Comparison of ENCODE assay signal across 24 cellular contexts in the genomic region with DNA sequence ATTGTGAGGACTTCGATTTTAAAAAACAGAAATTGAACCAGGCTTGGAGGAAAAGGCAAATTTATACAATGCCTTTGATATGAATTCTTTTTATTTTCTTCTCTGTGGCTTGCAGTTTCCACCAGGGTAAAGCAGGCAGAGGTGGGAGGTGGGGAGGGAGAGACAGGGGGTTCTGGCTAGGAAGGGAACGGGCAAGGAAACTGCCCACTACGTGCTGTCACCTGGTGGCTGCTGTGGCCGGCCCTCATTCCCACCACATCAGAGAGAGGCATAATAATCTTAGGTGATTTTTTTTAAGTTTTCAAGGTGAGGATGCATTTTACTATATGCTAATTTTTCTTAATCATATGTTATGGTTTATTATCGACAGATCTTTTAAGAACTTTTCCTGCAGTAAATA.
DNase-seq lines count a peak whose midpoint lies in the region; ATAC-seq, FAIRE-seq and TF ChIP-seq lines count a peak whose summit lies in the region.
"Had no signal": no experiment of that assay in that cellular context is flagged by ENCODE, and none has a peak within 500 bp of the region (broad histone marks: within the 10 kb centered on the region; RNA-seq: fewer than 3 reads in every experiment).

No MANE protein-coding gene starts in this region.

- TF ChIP-seq CTCF in right atrium auricular region (IDR thresholded peaks at IDR 0.05) (no peak), endodermal cell (conservative IDR thresholded peaks at IDR 0.05) (peak; percentile 62)

- H3K9me3 ChIP-seq in right atrium auricular region (no peaks in the 10 kb centered on the region), endodermal cell (ENCODE audit: control insufficient read depth, low read length) (no peaks in the 10 kb centered on the region), muscle layer of colon (ENCODE audit: low read length) (no peaks in the 10 kb centered on the region)
- H3K9me3 ChIP-seq: A549, body of pancreas, mucosa of descending colon, prostate gland had no signal

- H3K27me3 Mint-ChIP-seq in endodermal cell (ENCODE audit: insufficient read depth), result no peaks in the 10 kb centered on the region
- H3K27me3 Mint-ChIP-seq in stimulated activated memory B cell treated with anti-CD40 and anti-IgM and Interleukin-4, amounts not matched to agents 10 μg/mL and 1 μg/mL and 100 μg/mL, for 72 hours, result peaks cover 6% of the 10 kb centered on the region

- intact Hi-C loops in left ventricle myocardium superior (cut with micrococcal nuclease), result no loop called here

- WGBS in endodermal cell (ENCODE audit: insufficient coverage in 1 of 2, insufficient read length in 1 of 2), 2 experiments, result 58% methylated on average over 4 of the region's 5 CpGs; no CpG with 5 or more reads in 1 of the 2 experiments

- H3K36me3 Mint-ChIP-seq in endodermal cell (ENCODE audit: low read depth), result no peaks in the 10 kb centered on the region
- H3K36me3 Mint-ChIP-seq in stimulated activated memory B cell treated with anti-CD40 and anti-IgM and Interleukin-4, amounts not matched to agents 10 μg/mL and 1 μg/mL and 100 μg/mL, for 72 hours, result no peaks in the 10 kb centered on the region
- H3K36me3 Mint-ChIP-seq: activated naive CD8-positive, alpha-beta T cell treated with anti-CD3 and anti-CD28 coated beads, Interleukin-2, amount 10 ng/mL, durations not matched to agents 7 days and 5 days had no signal

- peaks cover under 1% of the 10 kb centered on the region for H3K9me3 Mint-ChIP-seq in endodermal cell
- H3K9me3 Mint-ChIP-seq in stimulated activated memory B cell treated with anti-CD40 and anti-IgM and Interleukin-4, amounts not matched to agents 10 μg/mL and 1 μg/mL and 100 μg/mL, for 72 hours, result no peaks in the 10 kb centered on the region
- H3K9me3 Mint-ChIP-seq: activated naive CD8-positive, alpha-beta T cell treated with anti-CD3 and anti-CD28 coated beads, Interleukin-2, amount 10 ng/mL, durations not matched to agents 7 days and 5 days had no signal

- H3K27ac ChIP-seq in right atrium auricular region (peak overlapping the region; percentile 39 to 55), endodermal cell (ENCODE audit: low read depth, low read length) (no peak overlapping the region), muscle layer of colon (ENCODE audit: low read depth, low read length) (peak overlapping the region; percentile 40)
- H3K27ac ChIP-seq: A549, body of pancreas, prostate gland, skin epidermis had no signal

- no peaks in the 10 kb centered on the region for H3K27me3 ChIP-seq in right atrium auricular region
- no peaks in the 10 kb centered on the region for H3K27me3 ChIP-seq in endodermal cell (ENCODE audit: control insufficient read depth, insufficient read depth, low read length, poor library complexity, severe bottlenecking)
- no peaks in the 10 kb centered on the region for H3K27me3 ChIP-seq in muscle layer of colon (ENCODE audit: control insufficient read depth in 1 of 2, insufficient read depth in 2 of 2, low read length in 2 of 2)
- H3K27me3 ChIP-seq: body of pancreas had no signal

- H3K4me1 ChIP-seq in right atrium auricular region (peaks cover 0 to 39% of the 10 kb centered on the region in 2 donors), endodermal cell (ENCODE audit: control insufficient read depth, insufficient read depth, low read length) (peaks cover 6% of the 10 kb centered on the region), muscle layer of colon (ENCODE audit: insufficient read depth, low read length) (peaks cover 45% of the 10 kb centered on the region)
- H3K4me1 ChIP-seq: A549, body of pancreas, prostate gland had no signal

- H3K27ac Mint-ChIP-seq in endodermal cell, result peak overlapping the region; percentile 91
- H3K27ac Mint-ChIP-seq in stimulated activated memory B cell treated with anti-CD40 and anti-IgM and Interleukin-4, amounts not matched to agents 10 μg/mL and 1 μg/mL and 100 μg/mL, for 72 hours, result no peak overlapping the region
- H3K27ac Mint-ChIP-seq: activated naive CD8-positive, alpha-beta T cell treated with anti-CD3 and anti-CD28 coated beads, Interleukin-2, amount 10 ng/mL, durations not matched to agents 7 days and 5 days; B cell had no signal

- H3K4me1 Mint-ChIP-seq in endodermal cell, result peaks cover 41% of the 10 kb centered on the region
- H3K4me1 Mint-ChIP-seq in stimulated activated memory B cell treated with anti-CD40 and anti-IgM and Interleukin-4, amounts not matched to agents 10 μg/mL and 1 μg/mL and 100 μg/mL, for 72 hours, result no peaks in the 10 kb centered on the region
- H3K4me1 Mint-ChIP-seq: activated naive CD8-positive, alpha-beta T cell treated with anti-CD3 and anti-CD28 coated beads, Interleukin-2, amount 10 ng/mL, durations not matched to agents 7 days and 5 days; B cell had no signal

- H3K9ac ChIP-seq in endodermal cell (ENCODE audit: extremely low read depth, low read length, poor library complexity, severe bottlenecking) (no peak overlapping the region), muscle layer of colon (ENCODE audit: low read length) (no peak overlapping the region)

- H3K4me3 ChIP-seq in right atrium auricular region (no peak overlapping the region), endodermal cell (ENCODE audit: low read length) (no peak overlapping the region), muscle layer of colon (ENCODE audit: low read depth in 1 of 2, low read length in 2 of 2) (no peak overlapping the region)
- H3K4me3 ChIP-seq: A549, body of pancreas, mucosa of descending colon, prostate gland, skin epidermis had no signal

- no peak for FAIRE-seq in frontal cortex (lab: Jason Lieb, UNC)
- FAIRE-seq: A549 had no signal

- ATAC-seq in left ventricle myocardium superior, result no peak
- no peak for ATAC-seq in HG02588 (IDR thresholded peaks at IDR 0.05; ENCODE audit: unreplicated experiment)
- ATAC-seq in stimulated activated memory B cell treated with anti-CD40 and anti-IgM and Interleukin-4, amounts not matched to agents 10 μg/mL and 1 μg/mL and 100 μg/mL, for 72 hours, result no peak
- ATAC-seq: A549, body of pancreas, left lobe of liver, mucosa of descending colon had no signal

- no peak for DNase-seq in right atrium auricular region (ENCODE audit: low spot score)
- no peak for DNase-seq in left ventricle myocardium superior
- no peak for DNase-seq in endodermal cell
- DNase-seq in NK-92 treated with Interleukin-12 subunit alpha and Interleukin-12 subunit beta, amount 100 ng/mL, for 24 hours (lab: John Stamatoyannopoulos, UW), result no peak
- DNase-seq in frontal cortex (ENCODE audit: low spot score in 2 of 2), result no peak
- DNase-seq: activated CD4-positive, alpha-beta T cell treated with anti-CD3 and anti-CD28 coated beads, Interleukin-2, amount 50 U/mL, for 4 hours; activated CD8-positive, alpha-beta memory T cell treated with anti-CD3 and anti-CD28 coated beads, Interleukin-2, amount 50 U/mL, for 48 hours; activated effector memory CD4-positive, alpha-beta T cell treated with Interleukin-2 at 50 U/mL for 16 hours; activated naive CD8-positive, alpha-beta T cell treated with anti-CD3 and anti-CD28 coated beads, Interleukin-2, amount 10 ng/mL, durations not matched to agents 7 days and 5 days; body of pancreas; DMS79; effector memory CD4-positive, alpha-beta T cell; KBM-7; mucosa of descending colon; NCI-H524 treated with DMSO at 0.1 percent for 48 hours; stimulated activated naive CD4-positive, alpha-beta T cell had no signal

- H3K4me3 Mint-ChIP-seq in endodermal cell, result peak overlapping the region; percentile 23
- H3K4me3 Mint-ChIP-seq in stimulated activated memory B cell treated with anti-CD40 and anti-IgM and Interleukin-4, amounts not matched to agents 10 μg/mL and 1 μg/mL and 100 μg/mL, for 72 hours, result no peak overlapping the region
- H3K4me3 Mint-ChIP-seq: activated naive CD8-positive, alpha-beta T cell treated with anti-CD3 and anti-CD28 coated beads, Interleukin-2, amount 10 ng/mL, durations not matched to agents 7 days and 5 days; B cell had no signal

- H3K36me3 ChIP-seq in right atrium auricular region, result peaks cover 2% of the 10 kb centered on the region
- H3K36me3 ChIP-seq in endodermal cell (ENCODE audit: control insufficient read depth, insufficient read depth, low read length), result no peaks in the 10 kb centered on the region
- no peaks in the 10 kb centered on the region for H3K36me3 ChIP-seq in muscle layer of colon (ENCODE audit: insufficient read depth, low read length)
- H3K36me3 ChIP-seq: prostate gland had no signal
